ENCODE assay signal across 1 cellular context in the genomic region with DNA sequence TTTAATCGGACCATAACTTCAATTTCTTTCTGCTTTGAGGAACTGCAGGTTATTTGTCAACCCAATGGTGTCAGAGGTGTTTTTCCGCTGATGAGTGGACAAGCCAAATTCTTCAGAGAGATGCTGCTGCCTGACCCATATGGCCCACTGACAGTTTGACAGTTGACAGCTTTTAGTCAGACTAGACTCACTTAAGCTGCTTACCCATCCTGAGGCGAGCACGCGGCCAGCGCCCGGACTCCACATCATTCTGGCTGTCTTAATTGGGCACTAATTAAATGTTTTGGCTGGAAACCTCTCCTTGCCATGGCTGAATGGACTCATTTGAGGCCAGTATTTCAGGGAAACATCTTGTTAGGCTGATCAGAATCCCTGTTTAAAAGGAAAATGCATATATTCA.
TF ChIP-seq lines count a peak whose summit lies in the region.

No MANE protein-coding gene starts in this region.

TF ChIP-seq in WTC11, 78 proteins besides CTCF, POLR2A, EP300 and RAD21 (continued from another document):
- TF ChIP-seq, protein P1, sequence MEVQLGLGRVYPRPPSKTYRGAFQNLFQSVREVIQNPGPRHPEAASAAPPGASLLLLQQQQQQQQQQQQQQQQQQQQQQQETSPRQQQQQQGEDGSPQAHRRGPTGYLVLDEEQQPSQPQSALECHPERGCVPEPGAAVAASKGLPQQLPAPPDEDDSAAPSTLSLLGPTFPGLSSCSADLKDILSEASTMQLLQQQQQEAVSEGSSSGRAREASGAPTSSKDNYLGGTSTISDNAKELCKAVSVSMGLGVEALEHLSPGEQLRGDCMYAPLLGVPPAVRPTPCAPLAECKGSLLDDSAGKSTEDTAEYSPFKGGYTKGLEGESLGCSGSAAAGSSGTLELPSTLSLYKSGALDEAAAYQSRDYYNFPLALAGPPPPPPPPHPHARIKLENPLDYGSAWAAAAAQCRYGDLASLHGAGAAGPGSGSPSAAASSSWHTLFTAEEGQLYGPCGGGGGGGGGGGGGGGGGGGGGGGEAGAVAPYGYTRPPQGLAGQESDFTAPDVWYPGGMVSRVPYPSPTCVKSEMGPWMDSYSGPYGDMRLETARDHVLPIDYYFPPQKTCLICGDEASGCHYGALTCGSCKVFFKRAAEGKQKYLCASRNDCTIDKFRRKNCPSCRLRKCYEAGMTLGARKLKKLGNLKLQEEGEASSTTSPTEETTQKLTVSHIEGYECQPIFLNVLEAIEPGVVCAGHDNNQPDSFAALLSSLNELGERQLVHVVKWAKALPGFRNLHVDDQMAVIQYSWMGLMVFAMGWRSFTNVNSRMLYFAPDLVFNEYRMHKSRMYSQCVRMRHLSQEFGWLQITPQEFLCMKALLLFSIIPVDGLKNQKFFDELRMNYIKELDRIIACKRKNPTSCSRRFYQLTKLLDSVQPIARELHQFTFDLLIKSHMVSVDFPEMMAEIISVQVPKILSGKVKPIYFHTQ (CRISPR knock-in tag; IDR thresholded peaks at IDR 0.05): no peak
- TF ChIP-seq FOXP1 (CRISPR knock-in tag; IDR thresholded peaks at IDR 0.05; ENCODE audit: borderline replicate concordance) (no peak), HMGA2 (CRISPR knock-in tag; IDR thresholded peaks at IDR 0.05) (no peak), PRRX2 (CRISPR knock-in tag; IDR thresholded peaks at IDR 0.05) (no peak)
